Comparison of ENCODE assay signal across 10 cellular contexts in genomic region chr4:88964450-88964849, GRCh38.
DNase-seq lines count a peak whose midpoint lies in the region; ATAC-seq, FAIRE-seq and TF ChIP-seq lines count a peak whose summit lies in the region.
"Had no signal": no experiment of that assay in that cellular context is flagged by ENCODE, and none has a peak within 500 bp of the region (broad histone marks: within the 10 kb centered on the region; RNA-seq: fewer than 3 reads in every experiment).

No MANE protein-coding gene starts in this region.

- no peak overlapping the region for H3K27ac Mint-ChIP-seq in WTC11

- ATAC-seq in GM18907 (IDR thresholded peaks at IDR 0.05; ENCODE audit: unreplicated experiment), result peak; percentile 65
- ATAC-seq in WTC11, result no peak

- H3K36me3 Mint-ChIP-seq in WTC11, result peaks cover 3% of the 10 kb centered on the region

- FAIRE-seq in HTR-8/SVneo (lab: Jason Lieb, UNC), result no peak

- CTCF ChIA-PET in WTC11 (lab: Charles Lee), result no interaction called here

- no peaks in the 10 kb centered on the region for H3K27me3 Mint-ChIP-seq in WTC11 (ENCODE audit: low read depth)

- peaks cover 42% of the 10 kb centered on the region for H3K4me1 Mint-ChIP-seq in WTC11

- DNase-seq in COLO668 (lab: John Stamatoyannopoulos, UW; ENCODE audit: unreplicated experiment) (peak; percentile 12), NCI-H2029 treated with DMSO at 0.1 percent for 48 hours (lab: John Stamatoyannopoulos, UW) (peak; percentile 61), fibroblast of the conjunctiva (ENCODE audit: low read depth) (peak; percentile 60), NCI-H187 (lab: John Stamatoyannopoulos, UW) (no peak), foreskin melanocyte (no peak), HTR-8/SVneo (ENCODE audit: insufficient read length, low spot score) (no peak), WTC11 (ENCODE audit: low spot score) (no peak)
- DNase-seq: NCI-H1694, right lobe of liver had no signal

- TF ChIP-seq CTCF in WTC11 (IDR thresholded peaks at IDR 0.05), result no peak

- peaks cover 3% of the 10 kb centered on the region for H3K9me3 Mint-ChIP-seq in WTC11

- H3K4me3 Mint-ChIP-seq in WTC11, result no peak overlapping the region

- POLR2A ChIA-PET in WTC11 (lab: Charles Lee), result interaction anchor here (0.7 kb wide), 1 partner anchor 461 kb away, joined by 3 read pairs; no protein-coding TSS in a partner anchor

TF ChIP-seq in WTC11, 78 proteins besides CTCF, POLR2A, EP300 and RAD21 (continues in another document):
- no peak for TF ChIP-seq FOXP1 (CRISPR knock-in tag; IDR thresholded peaks at IDR 0.05; ENCODE audit: borderline replicate concordance)
- TF ChIP-seq ATF2 (CRISPR knock-in tag; IDR thresholded peaks at IDR 0.05; ENCODE audit: borderline replicate concordance, low read depth), result no peak
- no peak for TF ChIP-seq AFF4 (CRISPR knock-in tag; IDR thresholded peaks at IDR 0.05; ENCODE audit: borderline replicate concordance)
- TF ChIP-seq FOXK1 (CRISPR knock-in tag; IDR thresholded peaks at IDR 0.05), result no peak
- TF ChIP-seq ZNF671 (CRISPR knock-in tag; IDR thresholded peaks at IDR 0.05), result no peak
- TF ChIP-seq ZNF423 (CRISPR knock-in tag; IDR thresholded peaks at IDR 0.05), result no peak
- TF ChIP-seq ZNF317 (CRISPR knock-in tag; IDR thresholded peaks at IDR 0.05; ENCODE audit: borderline replicate concordance, low read depth), result no peak
- no peak for TF ChIP-seq ZNF425 (CRISPR knock-in tag; conservative IDR thresholded peaks at IDR 0.05)
- no peak for TF ChIP-seq TEAD4 (CRISPR knock-in tag; IDR thresholded peaks at IDR 0.05)
- no peak for TF ChIP-seq STAT6 (CRISPR knock-in tag; conservative IDR thresholded peaks at IDR 0.05; ENCODE audit: low read depth)
- no peak for TF ChIP-seq ZNF416 (CRISPR knock-in tag; IDR thresholded peaks at IDR 0.05)
- TF ChIP-seq ARID4B (CRISPR knock-in tag; IDR thresholded peaks at IDR 0.05; ENCODE audit: borderline replicate concordance), result no peak
- TF ChIP-seq ATF3 (CRISPR knock-in tag; conservative IDR thresholded peaks at IDR 0.05), result no peak
- TF ChIP-seq RORB (CRISPR knock-in tag; IDR thresholded peaks at IDR 0.05), result no peak

Comparison
In these comparisons a context has a peak if more than half of its experiments do, and no peak if none do; other contexts are left out.
1. DNase-seq: peak in COLO668 (single experiment), NCI-H2029 treated with DMSO at 0.1 percent for 48 hours (single experiment) and fibroblast of the conjunctiva (single experiment); none in NCI-H187 (0 of 2), foreskin melanocyte (single experiment), HTR-8/SVneo (single experiment) and WTC11 (single experiment).